8 cellular contexts compared by ENCODE assay signal in the genomic region with DNA sequence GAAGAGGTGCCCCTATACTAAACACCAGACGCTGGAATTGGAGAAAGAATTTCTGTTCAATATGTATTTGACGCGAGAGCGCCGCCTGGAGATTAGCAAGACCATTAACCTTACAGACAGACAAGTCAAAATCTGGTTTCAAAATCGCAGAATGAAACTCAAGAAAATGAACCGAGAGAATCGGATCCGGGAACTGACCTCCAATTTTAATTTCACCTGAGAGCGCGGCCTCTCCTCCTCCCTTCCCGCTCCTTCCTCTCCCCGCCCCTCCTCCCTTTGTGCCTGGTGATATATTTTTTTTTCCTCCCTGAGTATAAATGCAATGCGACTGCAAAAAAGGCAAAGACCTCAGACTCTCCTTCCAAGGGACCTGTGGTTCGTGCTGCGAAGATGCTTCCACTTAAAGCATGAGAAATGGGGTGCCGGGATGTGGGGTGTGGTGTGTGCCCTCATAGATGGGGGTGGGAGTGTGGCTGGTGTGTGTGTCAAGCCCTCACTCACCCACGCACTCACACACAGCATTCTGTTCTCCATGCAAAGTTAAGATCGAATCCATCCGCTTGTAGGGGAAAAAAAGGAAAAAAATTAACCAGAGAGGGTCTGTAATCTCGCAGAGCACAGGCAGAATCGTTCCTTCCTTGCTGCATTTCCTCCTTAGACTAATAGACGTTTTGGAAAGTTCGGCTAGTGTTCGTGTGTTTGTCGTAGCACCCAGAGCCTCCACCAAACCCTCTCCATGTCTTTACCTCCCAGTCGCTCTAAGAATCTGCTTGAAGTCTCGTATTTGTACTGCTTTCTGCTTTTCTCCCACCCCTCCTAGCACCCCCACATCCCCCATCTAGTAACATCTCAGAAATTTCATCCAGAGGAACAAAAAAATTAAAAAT.
DNase-seq lines count a peak whose midpoint lies in the region; ATAC-seq and TF ChIP-seq lines count a peak whose summit lies in the region.

No MANE protein-coding gene starts in this region.

- DNase-seq in stimulated activated naive CD8-positive, alpha-beta T cell treated with anti-CD3 and anti-CD28 coated beads, Interleukin-15, amount 100 ng/mL, for 72 hours, result peak in 1 of 2 donors; percentile 35
- no peak for DNase-seq in stimulated activated naive CD8-positive, alpha-beta T cell treated with anti-CD3 and anti-CD28 coated beads, Interleukin-15, Interleukin-2, amounts not matched to agents 100 U/mL and 50 U/mL, for 24 hours
- DNase-seq in NB4 (ENCODE audit: low read depth), result peak; percentile 91
- DNase-seq in amniotic stem cell (lab: John Stamatoyannopoulos, UW), result peak; percentile 13
- no peak for DNase-seq in memory B cell (ENCODE audit: low spot score in 2 of 2)
- DNase-seq in HPDE6-E6E7 (ENCODE audit: extremely low spot score), result no peak

- no peak for TF ChIP-seq POLR2A in NB4 (IDR thresholded peaks at IDR 0.05; ENCODE audit: extremely low read depth, insufficient read length)

- TF ChIP-seq CTCF in NB4 (IDR thresholded peaks at IDR 0.05; ENCODE audit: low read depth, low read length), result peak; percentile 83

- peak overlapping the region; percentile 32 for H3K4me3 ChIP-seq in NB4 (ENCODE audit: low read depth, low read length)

- no peaks in the 10 kb centered on the region for H3K9me3 Mint-ChIP-seq in stimulated activated naive CD8-positive, alpha-beta T cell treated with anti-CD3 and anti-CD28 coated beads, Interleukin-15, amount 100 ng/mL, for 72 hours
- peaks cover 2% of the 10 kb centered on the region for H3K9me3 Mint-ChIP-seq in memory B cell

- peaks cover 100% of the 10 kb centered on the region for H3K27me3 Mint-ChIP-seq in stimulated activated naive CD8-positive, alpha-beta T cell treated with anti-CD3 and anti-CD28 coated beads, Interleukin-15, amount 100 ng/mL, for 72 hours
- peaks cover 56% of the 10 kb centered on the region for H3K27me3 Mint-ChIP-seq in memory B cell

- peak overlapping the region; percentile 24 to 46 for H3K4me3 Mint-ChIP-seq in stimulated activated naive CD8-positive, alpha-beta T cell treated with anti-CD3 and anti-CD28 coated beads, Interleukin-15, amount 100 ng/mL, for 72 hours
- H3K4me3 Mint-ChIP-seq in memory B cell, result peak overlapping the region; percentile 39

- ATAC-seq in stimulated activated naive CD8-positive, alpha-beta T cell treated with anti-CD3 and anti-CD28 coated beads, Interleukin-15, amount 100 ng/mL, for 72 hours, result peak; percentile 41
- ATAC-seq in stimulated activated naive CD8-positive, alpha-beta T cell treated with anti-CD3 and anti-CD28 coated beads, Interleukin-15, Interleukin-2, amounts not matched to agents 100 U/mL and 50 U/mL, for 24 hours, result no peak
- ATAC-seq in memory B cell (ENCODE audit: low read depth), result peak; percentile 39
- ATAC-seq in HG02763 (IDR thresholded peaks at IDR 0.05; ENCODE audit: unreplicated experiment), result no peak
- ATAC-seq in HG03095 (IDR thresholded peaks at IDR 0.05; ENCODE audit: unreplicated experiment), result no peak

- H3K36me3 Mint-ChIP-seq in memory B cell, result no peaks in the 10 kb centered on the region

- H3K4me1 Mint-ChIP-seq in stimulated activated naive CD8-positive, alpha-beta T cell treated with anti-CD3 and anti-CD28 coated beads, Interleukin-15, amount 100 ng/mL, for 72 hours, result peaks cover 83% of the 10 kb centered on the region
- H3K4me1 Mint-ChIP-seq in memory B cell, result peaks cover 24% of the 10 kb centered on the region

- no peak overlapping the region for H3K27ac Mint-ChIP-seq in stimulated activated naive CD8-positive, alpha-beta T cell treated with anti-CD3 and anti-CD28 coated beads, Interleukin-15, amount 100 ng/mL, for 72 hours
- H3K27ac Mint-ChIP-seq in memory B cell, result no peak overlapping the region

Comparison
In these comparisons a context has a peak if more than half of its experiments do, and no peak if none do; other contexts are left out.
1. ATAC-seq: peak in stimulated activated naive CD8-positive, alpha-beta T cell treated with anti-CD3 and anti-CD28 coated beads, Interleukin-15, amount 100 ng/mL, for 72 hours (single experiment) and memory B cell (single experiment); none in stimulated activated naive CD8-positive, alpha-beta T cell treated with anti-CD3 and anti-CD28 coated beads, Interleukin-15, Interleukin-2, amounts not matched to agents 100 U/mL and 50 U/mL, for 24 hours (single experiment), HG02763 (single experiment) and HG03095 (single experiment).
2. DNase-seq: peak in NB4 (single experiment) and amniotic stem cell (single experiment); none in stimulated activated naive CD8-positive, alpha-beta T cell treated with anti-CD3 and anti-CD28 coated beads, Interleukin-15, Interleukin-2, amounts not matched to agents 100 U/mL and 50 U/mL, for 24 hours (single experiment), memory B cell (0 of 2) and HPDE6-E6E7 (single experiment).